22 cellular contexts compared by ENCODE assay signal in the genomic region with DNA sequence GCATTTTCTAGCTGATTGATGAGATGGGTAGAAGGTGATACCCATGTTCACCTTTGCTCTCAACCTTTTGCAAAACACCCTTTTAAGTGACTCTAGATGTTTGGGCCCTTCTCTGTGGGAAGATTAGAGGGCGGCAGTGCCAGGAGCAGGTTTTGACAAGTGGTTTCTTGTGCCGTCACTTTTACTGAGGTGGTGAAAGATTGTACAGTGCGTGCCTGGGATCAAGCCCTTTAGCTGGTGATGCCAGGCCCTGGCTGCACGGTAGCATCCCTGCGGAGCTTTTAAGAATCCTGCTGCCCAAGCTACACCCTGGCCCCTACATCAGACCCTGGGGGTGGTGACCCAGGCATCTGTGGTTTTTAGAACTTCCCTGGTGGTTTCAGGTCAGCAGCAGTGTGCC.
"Had no signal": no experiment of that assay in that cellular context is flagged by ENCODE, and none has a peak within 500 bp of the region (broad histone marks: within the 10 kb centered on the region; RNA-seq: fewer than 3 reads in every experiment).

No MANE protein-coding gene starts in this region.

- H3K36me3 Mint-ChIP-seq: naive thymus-derived CD4-positive, alpha-beta T cell had no signal

- H3K4me1 Mint-ChIP-seq: activated CD4-positive, alpha-beta memory T cell treated with anti-CD3 and anti-CD28 coated beads, Interleukin-2, amount 10 ng/mL, durations not matched to agents 7 days and 5 days; activated CD4-positive, alpha-beta T cell treated with anti-CD3 and anti-CD28 coated beads, Interleukin-2, amount 10 ng/mL, durations not matched to agents 7 days and 5 days; central memory CD8-positive, alpha-beta T cell had no signal

- H3K27me3 ChIP-seq: breast epithelium, neural progenitor cell, right lobe of liver, testis had no signal

- H3K9ac ChIP-seq: neural progenitor cell, parathyroid adenoma had no signal

- H3K9me3 ChIP-seq: breast epithelium, right lobe of liver, testis, transverse colon had no signal

- ATAC-seq: activated naive CD4-positive, alpha-beta T cell treated with anti-CD3 and anti-CD28 coated beads, Interleukin-2, amount 50 U/mL, for 72 hours; naive thymus-derived CD4-positive, alpha-beta T cell; right lobe of liver; stimulated activated naive CD8-positive, alpha-beta T cell treated with anti-CD3 and anti-CD28 coated beads, Interleukin-15, Interleukin-2, amounts not matched to agents 100 U/mL and 50 U/mL, for 24 hours had no signal

- H3K36me3 ChIP-seq: breast epithelium, neural progenitor cell, right lobe of liver, transverse colon had no signal

- H3K27me3 Mint-ChIP-seq: activated CD4-positive, alpha-beta T cell treated with anti-CD3 and anti-CD28 coated beads, Interleukin-2, amount 10 ng/mL, durations not matched to agents 7 days and 5 days had no signal

- H3K27ac ChIP-seq: breast epithelium, neural progenitor cell, parathyroid adenoma, right lobe of liver, testis, transverse colon had no signal

- H3K4me2 ChIP-seq: neural progenitor cell had no signal

- H3K4me3 Mint-ChIP-seq: activated CD4-positive, alpha-beta memory T cell treated with anti-CD3 and anti-CD28 coated beads, Interleukin-2, amount 10 ng/mL, durations not matched to agents 7 days and 5 days; activated CD4-positive, alpha-beta T cell treated with anti-CD3 and anti-CD28 coated beads, Interleukin-2, amount 10 ng/mL, durations not matched to agents 7 days and 5 days; central memory CD8-positive, alpha-beta T cell; naive thymus-derived CD4-positive, alpha-beta T cell; neural progenitor cell; T-helper 1 cell treated with Interleukin-12 subunit alpha and Interleukin-12 subunit beta and Interleukin-4 antibody, amounts not matched to agents 30 μg/mL and 1 μg/mL, for 36 hours had no signal

- DNase-seq: activated CD4-positive, alpha-beta memory T cell treated with anti-CD3 and anti-CD28 coated beads, Interleukin-2, amount 10 ng/mL, durations not matched to agents 7 days and 5 days; activated CD4-positive, alpha-beta T cell treated with anti-CD3 and anti-CD28 coated beads for 1 hour; activated CD4-positive, alpha-beta T cell treated with anti-CD3 and anti-CD28 coated beads, Interleukin-2, amount 10 ng/mL, durations not matched to agents 7 days and 5 days; activated T-cell treated with anti-CD3 and anti-CD28 coated beads, Interleukin-2, amount 50 U/mL, for 48 hours; dermis blood vessel endothelial cell; effector CD8-positive, alpha-beta T cell; foreskin melanocyte; midbrain; naive thymus-derived CD4-positive, alpha-beta T cell; occipital lobe; right lobe of liver; stimulated activated CD4-positive, alpha-beta T cell treated with anti-CD3 and anti-CD28 coated beads, Interleukin-2, amount 100 ng/mL, for 48 hours; stimulated activated naive CD8-positive, alpha-beta T cell treated with anti-CD3 and anti-CD28 coated beads, Interleukin-15, Interleukin-2, amounts not matched to agents 100 U/mL and 50 U/mL, for 24 hours; testis; transverse colon had no signal

- H3K27ac Mint-ChIP-seq: activated CD4-positive, alpha-beta memory T cell treated with anti-CD3 and anti-CD28 coated beads, Interleukin-2, amount 10 ng/mL, durations not matched to agents 7 days and 5 days; activated CD4-positive, alpha-beta T cell treated with anti-CD3 and anti-CD28 coated beads, Interleukin-2, amount 10 ng/mL, durations not matched to agents 7 days and 5 days; activated T-helper 2 cell treated with anti-CD3 and anti-CD28 coated beads, Interferon-gamma antibody, Interleukin-2, Interleukin-4, amounts not matched to agents 10 μg/mL and 5 μg/mL and 100 μg/mL, durations not matched to agents 14 hours and 24 hours and 36 hours; naive thymus-derived CD4-positive, alpha-beta T cell; neural progenitor cell; T-helper 1 cell treated with Interleukin-12 subunit alpha and Interleukin-12 subunit beta and Interleukin-4 antibody, amounts not matched to agents 30 μg/mL and 1 μg/mL, for 36 hours had no signal

- H3K4me3 ChIP-seq: breast epithelium, neural progenitor cell, right lobe of liver, testis, transverse colon had no signal

- H3K4me1 ChIP-seq: breast epithelium, parathyroid adenoma, right lobe of liver had no signal

- H3K9me3 Mint-ChIP-seq: activated CD4-positive, alpha-beta memory T cell treated with anti-CD3 and anti-CD28 coated beads, Interleukin-2, amount 10 ng/mL, durations not matched to agents 7 days and 5 days; activated CD4-positive, alpha-beta T cell treated with anti-CD3 and anti-CD28 coated beads, Interleukin-2, amount 10 ng/mL, durations not matched to agents 7 days and 5 days; activated naive CD4-positive, alpha-beta T cell treated with anti-CD3 and anti-CD28 coated beads, Interleukin-2, amount 50 U/mL, for 72 hours; activated T-helper 2 cell treated with anti-CD3 and anti-CD28 coated beads, Interferon-gamma antibody, Interleukin-2, Interleukin-4, amounts not matched to agents 10 μg/mL and 5 μg/mL and 100 μg/mL, durations not matched to agents 14 hours and 24 hours and 36 hours; central memory CD8-positive, alpha-beta T cell; neural progenitor cell; T-helper 1 cell treated with Interleukin-12 subunit alpha and Interleukin-12 subunit beta and Interleukin-4 antibody, amounts not matched to agents 30 μg/mL and 1 μg/mL, for 36 hours had no signal
